10 cellular contexts compared by ENCODE assay signal in the genomic region with DNA sequence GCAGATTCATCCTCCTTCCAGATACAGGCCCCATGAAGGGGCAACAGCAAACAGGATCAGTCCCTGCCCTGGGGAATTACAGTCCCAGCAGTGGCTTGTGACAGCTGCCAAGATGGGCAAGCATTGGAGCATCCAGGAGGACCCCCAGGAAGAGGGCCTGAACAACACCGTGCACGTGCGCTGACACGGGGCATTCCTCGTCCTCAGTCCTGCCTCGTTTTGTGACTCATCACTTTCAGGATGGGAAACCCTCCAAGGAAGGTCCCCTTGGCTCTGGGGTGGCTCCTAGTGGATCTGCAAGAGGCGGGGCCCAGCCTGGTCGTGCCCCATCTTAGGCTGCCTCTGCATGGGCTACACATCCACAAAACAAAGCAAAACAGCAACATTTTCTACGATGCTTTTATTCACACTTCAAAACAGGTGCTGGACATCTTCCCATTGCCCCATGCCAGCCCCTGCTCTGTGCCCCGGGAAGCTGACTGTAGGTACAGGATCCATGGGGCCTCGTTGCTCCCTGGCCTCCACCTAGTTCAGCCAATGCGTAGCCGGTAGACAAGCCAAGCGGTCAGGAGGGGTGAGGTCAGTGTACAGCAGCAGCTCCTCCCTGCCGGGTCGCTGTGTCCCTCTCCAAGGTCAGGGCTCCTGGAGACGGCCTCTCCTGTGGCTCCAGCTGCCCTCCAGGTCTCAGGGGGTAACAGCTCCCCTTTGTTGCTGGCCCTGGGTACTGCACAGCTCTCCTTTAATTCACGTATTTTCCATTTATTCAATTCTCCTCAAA. TPM values are rescaled to one million over a fixed set of nuclear protein-coding genes. Genes with fewer than 3 reads are reported as not detected.
DNase-seq lines count a peak whose midpoint lies in the region; ATAC-seq and TF ChIP-seq lines count a peak whose summit lies in the region.
"Had no signal": no experiment of that assay in that cellular context is flagged by ENCODE, and none has a peak within 500 bp of the region (broad histone marks: within the 10 kb centered on the region; RNA-seq: fewer than 3 reads in every experiment).

No MANE protein-coding gene starts in this region.

- peak overlapping the region in 2 of 10 donors; percentile 29 to 60 for H3K27ac ChIP-seq in heart right ventricle
- peak overlapping the region; percentile 1 to 65 for H3K27ac ChIP-seq in testis

- H3K9me3 ChIP-seq in heart right ventricle (no peaks in the 10 kb centered on the region), testis (no peaks in the 10 kb centered on the region)

- TF ChIP-seq CTCF in heart right ventricle (IDR thresholded peaks at IDR 0.05) (peak in 2 of 9 donors; percentile 2 to 26), testis (IDR thresholded peaks at IDR 0.05) (peak in 1 of 3 experiments; percentile 20)

- peaks cover 0 to 40% (median 0%) of the 10 kb centered on the region in 7 donors for H3K27me3 ChIP-seq in heart right ventricle
- H3K27me3 ChIP-seq in testis, result no peaks in the 10 kb centered on the region

- H3K4me3 ChIP-seq in heart right ventricle, result no peak overlapping the region
- no peak overlapping the region for H3K4me3 ChIP-seq in testis

- peaks cover 18 to 53% (median 39%) of the 10 kb centered on the region in 9 donors for H3K4me1 ChIP-seq in heart right ventricle
- peaks cover 24% of the 10 kb centered on the region for H3K4me1 ChIP-seq in testis

- no peak for TF ChIP-seq POLR2A in testis (IDR thresholded peaks at IDR 0.05)

- peak; percentile 4; the same call in 2 of the 3 replicates for ATAC-seq in SK-N-SH treated with all-trans-retinoic acid at 6 μM for 48 hours
- peak in 5 of 8 donors; percentile 15 to 26 (median 25) for ATAC-seq in heart right ventricle
- ATAC-seq in HG03439 (IDR thresholded peaks at IDR 0.05; ENCODE audit: unreplicated experiment), result no peak

- DNase-seq in NCI-H82 (lab: John Stamatoyannopoulos, UW) (peak; percentile 61), NCI-H82 treated with DMSO at 0.1 percent for 48 hours (lab: John Stamatoyannopoulos, UW; ENCODE audit: unreplicated experiment) (no peak), heart right ventricle (no peak), testis (peak; percentile 87), 8988T (no peak), SKM-1 treated with dmso at 0.1 percent for 144 hours (lab: John Stamatoyannopoulos, UW; ENCODE audit: unreplicated experiment) (no peak)
- DNase-seq: activated T-cell treated with anti-CD3 and anti-CD28 coated beads for 4 hours, SIG-M5 had no signal

- no peaks in the 10 kb centered on the region for H3K36me3 ChIP-seq in heart right ventricle
- no peaks in the 10 kb centered on the region for H3K36me3 ChIP-seq in testis (ENCODE audit: low read depth, missing control alignments)

- WGBS in heart right ventricle, 2 donors, result 52 to 53% methylated on average over 18 of the region's 18 CpGs
- WGBS in testis, 2 donors, result 24% methylated on average over 14 to 18 of the region's 18 CpGs

- intact Hi-C loops in heart right ventricle (cut with DNase I), result loop anchor here in 8 of 10 donors (2.0 to 10.0 kb wide), 11 partner anchors 58 to 336 kb away; partner anchors contain the start of genes SLC38A10 (in 3 of the 8) and BAHCC1 (in 2 of the 8)
- intact Hi-C loops in testis (cut with DNase I; ENCODE audit: low total_unique reads), result loop anchor here (5.0 kb wide), 1 partner anchor 228 kb away; no protein-coding TSS in a partner anchor

TF ChIP-seq in SK-N-SH treated with all-trans-retinoic acid at 6 μM for 48 hours, 23 proteins besides CTCF, POLR2A, EP300 and RAD21:
- no peak for TF ChIP-seq ARNTL (CRISPR knock-in tag; IDR thresholded peaks at IDR 0.05; ENCODE audit: borderline replicate concordance, low read depth)
- no peak for TF ChIP-seq BACH2 (CRISPR knock-in tag; IDR thresholded peaks at IDR 0.05; ENCODE audit: borderline replicate concordance)
- TF ChIP-seq TOX (CRISPR knock-in tag; IDR thresholded peaks at IDR 0.05; ENCODE audit: borderline replicate concordance), result no peak
- TF ChIP-seq, protein P1, sequence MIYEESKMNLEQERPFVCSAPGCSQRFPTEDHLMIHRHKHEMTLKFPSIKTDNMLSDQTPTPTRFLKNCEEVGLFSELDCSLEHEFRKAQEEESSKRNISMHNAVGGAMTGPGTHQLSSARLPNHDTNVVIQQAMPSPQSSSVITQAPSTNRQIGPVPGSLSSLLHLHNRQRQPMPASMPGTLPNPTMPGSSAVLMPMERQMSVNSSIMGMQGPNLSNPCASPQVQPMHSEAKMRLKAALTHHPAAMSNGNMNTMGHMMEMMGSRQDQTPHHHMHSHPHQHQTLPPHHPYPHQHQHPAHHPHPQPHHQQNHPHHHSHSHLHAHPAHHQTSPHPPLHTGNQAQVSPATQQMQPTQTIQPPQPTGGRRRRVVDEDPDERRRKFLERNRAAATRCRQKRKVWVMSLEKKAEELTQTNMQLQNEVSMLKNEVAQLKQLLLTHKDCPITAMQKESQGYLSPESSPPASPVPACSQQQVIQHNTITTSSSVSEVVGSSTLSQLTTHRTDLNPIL (CRISPR knock-in tag; IDR thresholded peaks at IDR 0.05; ENCODE audit: low read depth), result no peak
- no peak for TF ChIP-seq ZC3H10 (CRISPR knock-in tag; IDR thresholded peaks at IDR 0.05)
- TF ChIP-seq, protein P2, sequence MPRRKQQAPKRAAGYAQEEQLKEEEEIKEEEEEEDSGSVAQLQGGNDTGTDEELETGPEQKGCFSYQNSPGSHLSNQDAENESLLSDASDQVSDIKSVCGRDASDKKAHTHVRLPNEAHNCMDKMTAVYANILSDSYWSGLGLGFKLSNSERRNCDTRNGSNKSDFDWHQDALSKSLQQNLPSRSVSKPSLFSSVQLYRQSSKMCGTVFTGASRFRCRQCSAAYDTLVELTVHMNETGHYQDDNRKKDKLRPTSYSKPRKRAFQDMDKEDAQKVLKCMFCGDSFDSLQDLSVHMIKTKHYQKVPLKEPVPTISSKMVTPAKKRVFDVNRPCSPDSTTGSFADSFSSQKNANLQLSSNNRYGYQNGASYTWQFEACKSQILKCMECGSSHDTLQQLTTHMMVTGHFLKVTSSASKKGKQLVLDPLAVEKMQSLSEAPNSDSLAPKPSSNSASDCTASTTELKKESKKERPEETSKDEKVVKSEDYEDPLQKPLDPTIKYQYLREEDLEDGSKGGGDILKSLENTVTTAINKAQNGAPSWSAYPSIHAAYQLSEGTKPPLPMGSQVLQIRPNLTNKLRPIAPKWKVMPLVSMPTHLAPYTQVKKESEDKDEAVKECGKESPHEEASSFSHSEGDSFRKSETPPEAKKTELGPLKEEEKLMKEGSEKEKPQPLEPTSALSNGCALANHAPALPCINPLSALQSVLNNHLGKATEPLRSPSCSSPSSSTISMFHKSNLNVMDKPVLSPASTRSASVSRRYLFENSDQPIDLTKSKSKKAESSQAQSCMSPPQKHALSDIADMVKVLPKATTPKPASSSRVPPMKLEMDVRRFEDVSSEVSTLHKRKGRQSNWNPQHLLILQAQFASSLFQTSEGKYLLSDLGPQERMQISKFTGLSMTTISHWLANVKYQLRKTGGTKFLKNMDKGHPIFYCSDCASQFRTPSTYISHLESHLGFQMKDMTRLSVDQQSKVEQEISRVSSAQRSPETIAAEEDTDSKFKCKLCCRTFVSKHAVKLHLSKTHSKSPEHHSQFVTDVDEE (CRISPR knock-in tag; IDR thresholded peaks at IDR 0.05), result no peak
- no peak for TF ChIP-seq CSDC2 (CRISPR knock-in tag; IDR thresholded peaks at IDR 0.05)
- no peak for TF ChIP-seq ZFP30 (CRISPR knock-in tag; IDR thresholded peaks at IDR 0.05)
- TF ChIP-seq RARB (CRISPR knock-in tag; IDR thresholded peaks at IDR 0.05), result no peak
- TF ChIP-seq, protein P3, sequence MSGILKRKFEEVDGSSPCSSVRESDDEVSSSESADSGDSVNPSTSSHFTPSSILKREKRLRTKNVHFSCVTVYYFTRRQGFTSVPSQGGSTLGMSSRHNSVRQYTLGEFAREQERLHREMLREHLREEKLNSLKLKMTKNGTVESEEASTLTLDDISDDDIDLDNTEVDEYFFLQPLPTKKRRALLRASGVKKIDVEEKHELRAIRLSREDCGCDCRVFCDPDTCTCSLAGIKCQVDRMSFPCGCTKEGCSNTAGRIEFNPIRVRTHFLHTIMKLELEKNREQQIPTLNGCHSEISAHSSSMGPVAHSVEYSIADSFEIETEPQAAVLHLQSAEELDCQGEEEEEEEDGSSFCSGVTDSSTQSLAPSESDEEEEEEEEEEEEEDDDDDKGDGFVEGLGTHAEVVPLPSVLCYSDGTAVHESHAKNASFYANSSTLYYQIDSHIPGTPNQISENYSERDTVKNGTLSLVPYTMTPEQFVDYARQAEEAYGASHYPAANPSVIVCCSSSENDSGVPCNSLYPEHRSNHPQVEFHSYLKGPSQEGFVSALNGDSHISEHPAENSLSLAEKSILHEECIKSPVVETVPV (CRISPR knock-in tag; IDR thresholded peaks at IDR 0.05), result no peak
- no peak for TF ChIP-seq POU6F1 (CRISPR knock-in tag; IDR thresholded peaks at IDR 0.05; ENCODE audit: borderline replicate concordance, low read depth)
- no peak for TF ChIP-seq ISL1 (CRISPR knock-in tag; IDR thresholded peaks at IDR 0.05)
- no peak for TF ChIP-seq ZNF70 (CRISPR knock-in tag; IDR thresholded peaks at IDR 0.05)
- no peak for TF ChIP-seq ZNF8 (CRISPR knock-in tag; IDR thresholded peaks at IDR 0.05)

RNA-seq across cellular contexts. Expression of gene ACTG1, which starts 32.3 kb away (rescaled TPM):
- total RNA-seq in heart right ventricle (100 to 1,000 TPM; 298 to 959 (median 345) TPM), testis (1,000 to 10,000 TPM; 1,790 to 2,057 TPM)
- polyA plus RNA-seq in heart right ventricle (1,000 to 10,000 TPM in 1 of 2 donors, 100 to 1,000 TPM in 1; 290 to 1,180 TPM), testis (ENCODE audit: insufficient read depth, low read depth, low replicate concordance) (1,571 TPM)

RNA-seq across cellular contexts. Expression of gene FSCN2, which starts 47.8 kb away (rescaled TPM):
- total RNA-seq in heart right ventricle (1 to 10 TPM in 1 of 10 donors, under 1 TPM in 7, not detected in 2; 0.28 to 1.3 (median 0.45) TPM), testis (1 to 10 TPM; 3.5 to 4.0 TPM)
- polyA plus RNA-seq in heart right ventricle (under 1 TPM; 0.14 to 0.95 TPM), testis (ENCODE audit: insufficient read depth, low read depth, low replicate concordance) (0.37 TPM)

Comparison
In these comparisons a context has a peak if more than half of its experiments do, and no peak if none do; other contexts are left out.
1. DNase-seq: peak in NCI-H82 (single experiment) and testis (single experiment); none in NCI-H82 treated with DMSO at 0.1 percent for 48 hours (single experiment), heart right ventricle (0 of 2), 8988T (single experiment) and SKM-1 treated with dmso at 0.1 percent for 144 hours (single experiment).